1 cellular context compared by ENCODE assay signal in genomic region chr6:44268095-44268628, GRCh38.
TF ChIP-seq lines count a peak whose summit lies in the region.

No MANE protein-coding gene starts in this region.

TF ChIP-seq in HEK293T, 16 proteins besides CTCF, POLR2A, EP300 and RAD21:
- TF ChIP-seq L3MBTL2 (conservative IDR thresholded peaks at IDR 0.05) (no peak), CTBP1 (IDR thresholded peaks at IDR 0.05; ENCODE audit: borderline replicate concordance) (no peak), SP1 (IDR thresholded peaks at IDR 0.05) (no peak), ARNT (IDR thresholded peaks at IDR 0.05) (no peak), TARDBP (IDR thresholded peaks at IDR 0.05) (no peak), SUZ12 (IDR thresholded peaks at IDR 0.05) (no peak), FOXK2 (IDR thresholded peaks at IDR 0.05) (no peak), PKNOX1 (IDR thresholded peaks at IDR 0.05) (no peak), FOXA1 (IDR thresholded peaks at IDR 0.05) (no peak), ZNF384 (IDR thresholded peaks at IDR 0.05) (no peak), NFRKB (IDR thresholded peaks at IDR 0.05) (no peak), LEF1 (IDR thresholded peaks at IDR 0.05; ENCODE audit: borderline replicate concordance) (no peak)
